In genomic region chr4:78650106-78651021, GRCh38 we compare ENCODE assay signal across 1 cellular context.
TF ChIP-seq lines count a peak whose summit lies in the region.

No MANE protein-coding gene starts in this region.

TF ChIP-seq in K562, 482 proteins besides CTCF, POLR2A, EP300 and RAD21 (continued from another document):
- TF ChIP-seq BHLHE40 (IDR thresholded peaks at IDR 0.05; ENCODE audit: low read length) (peak; percentile 3; the same call in 1 of the 2 replicates), SMAD4 (CRISPR knock-in tag; conservative IDR thresholded peaks at IDR 0.05) (peak; percentile 90), MYBL2 (IDR thresholded peaks at IDR 0.05; ENCODE audit: low read depth) (no peak), MYBL2 (CRISPR knock-in tag; IDR thresholded peaks at IDR 0.05; ENCODE audit: borderline replicate concordance) (no peak), GATAD2A (IDR thresholded peaks at IDR 0.05) (no peak; the same call in 1 of the 2 replicates), ATF3 (IDR thresholded peaks at IDR 0.05) (peak; percentile 93), ATF3 (CRISPR knock-in tag; conservative IDR thresholded peaks at IDR 0.05) (no peak), ZNF699 (CRISPR knock-in tag; IDR thresholded peaks at IDR 0.05; ENCODE audit: insufficient replicate concordance) (no peak), GTF2A2 (tag; IDR thresholded peaks at IDR 0.05) (no peak), FOXK2 (conservative IDR thresholded peaks at IDR 0.05 in 1 of 2, IDR thresholded peaks at IDR 0.05 in 1 of 2; ENCODE audit: low read depth in 2 of 2) (peak in 1 of 2 experiments; percentile 37; a peak in 2 of 4 replicates), ETV5 (CRISPR knock-in tag; IDR thresholded peaks at IDR 0.05; ENCODE audit: low read depth) (no peak), NRF1 (conservative IDR thresholded peaks at IDR 0.05 in 1 of 2, IDR thresholded peaks at IDR 0.05 in 1 of 2) (no peak), NKRF (IDR thresholded peaks at IDR 0.05; ENCODE audit: borderline replicate concordance) (no peak), CEBPG (CRISPR knock-in tag; IDR thresholded peaks at IDR 0.05) (peak; percentile 74; the same call in 1 of the 2 replicates), CEBPG (tag; conservative IDR thresholded peaks at IDR 0.05 in 1 of 2, IDR thresholded peaks at IDR 0.05 in 1 of 2) (peak; percentile 91 to 94), ZBTB8A (IDR thresholded peaks at IDR 0.05; ENCODE audit: partially characterized antibody) (no peak), CEBPZ (IDR thresholded peaks at IDR 0.05; ENCODE audit: borderline replicate concordance, low read depth, low read length) (no peak), ARID1B (IDR thresholded peaks at IDR 0.05) (peak; percentile 97), NONO (IDR thresholded peaks at IDR 0.05; ENCODE audit: low read depth in 2 of 2, low read length in 1 of 2) (no peak), LARP7 (IDR thresholded peaks at IDR 0.05) (no peak), CCAR2 (IDR thresholded peaks at IDR 0.05; ENCODE audit: low read depth, low read length) (no peak), KDM4B (IDR thresholded peaks at IDR 0.05; ENCODE audit: borderline replicate concordance in 2 of 2, low read depth in 1 of 2) (no peak), ETV6 (IDR thresholded peaks at IDR 0.05; ENCODE audit: borderline replicate concordance in 1 of 2, low read depth in 2 of 2, low read length in 1 of 2) (no peak), ETV6 (CRISPR knock-in tag; IDR thresholded peaks at IDR 0.05; ENCODE audit: borderline replicate concordance) (no peak), HOMEZ (CRISPR knock-in tag; IDR thresholded peaks at IDR 0.05) (no peak), NR2C1 (IDR thresholded peaks at IDR 0.05) (peak; percentile 31; the same call in 1 of the 2 replicates), NR2C1 (tag; IDR thresholded peaks at IDR 0.05) (no peak)
